Comparison of ENCODE assay signal across 12 cellular contexts in genomic region chr5:149450199-149450598, GRCh38.
A peak's percentile ranks its signal among the peaks of the same experiment; 100 is the strongest.
DNase-seq lines count a peak whose midpoint lies in the region; ATAC-seq and TF ChIP-seq lines count a peak whose summit lies in the region.
"Had no signal": no experiment of that assay in that cellular context is flagged by ENCODE, and none has a peak within 500 bp of the region (broad histone marks: within the 10 kb centered on the region; RNA-seq: fewer than 3 reads in every experiment).

No MANE protein-coding gene starts in this region.

- H3K27ac ChIP-seq in mammary epithelial cell (ENCODE audit: insufficient read depth, low read depth, low read length) (no peak overlapping the region), mesendoderm (ENCODE audit: low read depth, low read length) (no peak overlapping the region)
- H3K27ac ChIP-seq: BLaER1 treated with 17β-estradiol and CSF1 and Interleukin-3, amounts not matched to agents 10 nM and 100 nM had no signal

- ATAC-seq in HG03565 (IDR thresholded peaks at IDR 0.05; ENCODE audit: unreplicated experiment), result no peak

- dilution Hi-C loops in mammary epithelial cell (cut with HindIII; ENCODE audit: low sequenced_read_pairs), result no loop called here

- no peak overlapping the region for H4K8ac ChIP-seq in mesendoderm (ENCODE audit: low read depth, low read length)

- H3K79me2 ChIP-seq in mammary epithelial cell (ENCODE audit: insufficient read depth, low read length), result no peaks in the 10 kb centered on the region
- no peaks in the 10 kb centered on the region for H3K79me2 ChIP-seq in mesendoderm (ENCODE audit: control insufficient read depth, insufficient read depth, low read length)

- H3K4me1 ChIP-seq in mammary epithelial cell (ENCODE audit: insufficient read depth, low read length) (peaks cover 56% of the 10 kb centered on the region), mesendoderm (ENCODE audit: control insufficient read depth, low read depth, low read length) (peaks cover 3% of the 10 kb centered on the region)

- no peak overlapping the region for H3K18ac ChIP-seq in mesendoderm (ENCODE audit: low read length)

- no TSS peak for BruUV-seq in mammary epithelial cell (replicated peaks; lab: Mats Ljungman, UMichigan)

- H3K9ac ChIP-seq in mammary epithelial cell (ENCODE audit: insufficient read depth, low read length) (no peak overlapping the region), mesendoderm (ENCODE audit: low read length) (no peak overlapping the region)

- no peak overlapping the region for H2BK120ac ChIP-seq in mesendoderm (ENCODE audit: low read depth, low read length)

- DNase-seq in EL (peak; percentile 70), mammary epithelial cell (no peak), iris pigment epithelial cell (ENCODE audit: low read depth) (peak; percentile 84), skeletal muscle cell (ENCODE audit: low read depth) (peak; percentile 56), mesendoderm (no peak)
- DNase-seq in stimulated activated CD4-positive, alpha-beta T cell treated with anti-CD3 and anti-CD28 coated beads, Interleukin-2, amount 100 ng/mL, for 48 hours, result no peak
- no peak for DNase-seq in activated T-cell treated with anti-CD3 and anti-CD28 coated beads, Interleukin-2, amount 50 U/mL, for 1 hour
- DNase-seq: NCI-H446 treated with DMSO at 0.1 percent for 48 hours, retina, SW 1271 had no signal

- H3K4me3 ChIP-seq in mammary epithelial cell (replicated peaks in 1 of 3; ENCODE audit: insufficient read depth in 1 of 3, low read depth in 2 of 3, low read length in 3 of 3), result no peak overlapping the region
- no peak overlapping the region for H3K4me3 ChIP-seq in skeletal muscle cell (ENCODE audit: low read depth, low read length)
- H3K4me3 ChIP-seq in mesendoderm (ENCODE audit: low read length), result no peak overlapping the region
- H3K4me3 ChIP-seq: BLaER1 treated with 17β-estradiol and CSF1 and Interleukin-3, amounts not matched to agents 10 nM and 100 nM had no signal

- no peaks in the 10 kb centered on the region for H4K20me1 ChIP-seq in mammary epithelial cell (ENCODE audit: insufficient read depth, low read length)
- H4K20me1 ChIP-seq: BLaER1 treated with 17β-estradiol and CSF1 and Interleukin-3, amounts not matched to agents 10 nM and 100 nM had no signal

- 58% methylated on average over 2 of the region's 3 CpGs for WGBS in mammary epithelial cell (ENCODE audit: low coverage, missing lambda C conversion rate)
- no CpG with 5 or more reads among the region's 3 CpGs for WGBS in mesendoderm (ENCODE audit: extremely low coverage, insufficient coverage, low lambda C conversion rate)

- H3K56ac ChIP-seq in mesendoderm (ENCODE audit: low read length), result no peak overlapping the region

- no peaks in the 10 kb centered on the region for H3K9me3 ChIP-seq in mammary epithelial cell (replicated peaks; ENCODE audit: insufficient read depth, low read length)

- H3K4me2 ChIP-seq in mammary epithelial cell (ENCODE audit: insufficient read depth, low read depth, low read length) (no peak overlapping the region), mesendoderm (ENCODE audit: low read length) (no peak overlapping the region)

- no peak overlapping the region for H2BK5ac ChIP-seq in mesendoderm (ENCODE audit: low read length)

- H2BK15ac ChIP-seq in mesendoderm (replicated peaks; ENCODE audit: low read depth), result no peak overlapping the region

- CTCF ChIA-PET in mammary epithelial cell (lab: Charles Lee; ENCODE audit: low non-redundant PET), result no interaction called here

- no peaks in the 10 kb centered on the region for H3K79me1 ChIP-seq in mesendoderm (ENCODE audit: low read length)

- in situ Hi-C loops in mammary epithelial cell (cut with MboI; ENCODE audit: low sequenced_read_pairs in 2 of 2), result no loop called here

- H3K23ac ChIP-seq in mesendoderm (ENCODE audit: low read length), result no peak overlapping the region

- H2AK5ac ChIP-seq in mesendoderm (ENCODE audit: low read length), result no peak overlapping the region

- H3K27me3 ChIP-seq in mammary epithelial cell (ENCODE audit: insufficient read depth, low read length) (no peaks in the 10 kb centered on the region), mesendoderm (ENCODE audit: insufficient read depth, low read length, poor library complexity) (no peaks in the 10 kb centered on the region)
- H3K27me3 ChIP-seq: BLaER1 treated with 17β-estradiol and CSF1 and Interleukin-3, amounts not matched to agents 10 nM and 100 nM had no signal

- no peak for TF ChIP-seq CTCF in mammary epithelial cell (conservative IDR thresholded peaks at IDR 0.05 in 1 of 2, IDR thresholded peaks at IDR 0.05 in 1 of 2; ENCODE audit: extremely low read depth in 1 of 2, insufficient read depth in 1 of 2, low read depth in 1 of 2, low read length in 2 of 2)

- no peak overlapping the region for H4K5ac ChIP-seq in mesendoderm (ENCODE audit: low read length)

- H3K4ac ChIP-seq in mesendoderm (ENCODE audit: low read depth, low read length), result no peak overlapping the region

- intact Hi-C loops in mammary epithelial cell (cut with micrococcal nuclease), result no loop called here

- H3K36me3 ChIP-seq in mammary epithelial cell (ENCODE audit: insufficient read depth, low read length) (no peaks in the 10 kb centered on the region), mesendoderm (ENCODE audit: control insufficient read depth, insufficient read depth, low read length) (no peaks in the 10 kb centered on the region)
- H3K36me3 ChIP-seq: BLaER1 treated with 17β-estradiol and CSF1 and Interleukin-3, amounts not matched to agents 10 nM and 100 nM had no signal

- peak overlapping the region; percentile 47 for H2AFZ ChIP-seq in mammary epithelial cell (ENCODE audit: low read depth, low read length)

Comparison
In these comparisons a context has a peak if more than half of its experiments do, and no peak if none do; other contexts are left out.
1. DNase-seq: peak in EL (single experiment), iris pigment epithelial cell (single experiment) and skeletal muscle cell (single experiment); none in mammary epithelial cell (single experiment), mesendoderm (single experiment), stimulated activated CD4-positive, alpha-beta T cell treated with anti-CD3 and anti-CD28 coated beads, Interleukin-2, amount 100 ng/mL, for 48 hours (0 of 2) and activated T-cell treated with anti-CD3 and anti-CD28 coated beads, Interleukin-2, amount 50 U/mL, for 1 hour (single experiment).